18 cellular contexts compared by ENCODE assay signal in the genomic region with DNA sequence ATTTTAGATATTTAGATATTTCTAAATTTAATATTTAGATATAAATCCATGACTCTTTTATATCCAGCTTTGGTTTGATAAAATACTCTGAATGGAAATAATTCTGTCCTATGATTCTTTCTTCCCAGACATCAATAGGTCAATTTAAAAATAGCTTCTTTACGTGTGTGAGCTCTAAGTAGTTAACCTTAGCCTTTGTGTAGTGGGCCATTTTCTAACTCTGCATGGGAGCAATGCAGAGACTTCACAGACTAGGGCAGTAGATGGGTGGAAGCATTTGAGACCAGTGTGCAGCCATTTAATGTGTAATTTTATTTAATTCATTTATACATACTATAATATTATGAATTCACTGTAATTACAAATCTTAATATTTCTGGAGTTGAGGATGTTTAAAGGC.
"Had no signal": no experiment of that assay in that cellular context is flagged by ENCODE, and none has a peak within 500 bp of the region (broad histone marks: within the 10 kb centered on the region; RNA-seq: fewer than 3 reads in every experiment).

No MANE protein-coding gene starts in this region.

- H3K27ac ChIP-seq: gastrocnemius medialis, heart right ventricle, pancreas, stomach had no signal

- ATAC-seq: esophagus mucosa, gastrocnemius medialis, pancreas, right cardiac atrium had no signal

- H3K4me3 Mint-ChIP-seq: naive B cell had no signal

- H3K27me3 Mint-ChIP-seq: progenitor cell of endocrine pancreas had no signal

- H3K4me3 ChIP-seq: gastrocnemius medialis, heart right ventricle, pancreas, stomach had no signal

- DNase-seq: effector memory CD4-positive, alpha-beta T cell; gastrocnemius medialis; heart right ventricle; hypothalamus; kidney glomerular epithelial cell; mesendoderm; naive B cell; occipital lobe; pancreas; small intestine; stimulated activated CD4-positive, alpha-beta T cell treated with anti-CD3 and anti-CD28 coated beads, Interleukin-12 subunit alpha, Interleukin-12 subunit beta, amount 100 ng/mL, for 4 hours; stomach; substantia nigra; trophoblast cell had no signal

- H3K27me3 ChIP-seq: gastrocnemius medialis, heart right ventricle, pancreas, stomach had no signal

- H3K36me3 ChIP-seq: gastrocnemius medialis, heart right ventricle, pancreas, stomach had no signal

- H3K4me1 Mint-ChIP-seq: naive B cell had no signal

- H3K36me3 Mint-ChIP-seq: naive B cell had no signal

- H3K9me3 ChIP-seq: gastrocnemius medialis, heart right ventricle, pancreas, stomach had no signal

- H3K27ac Mint-ChIP-seq: naive B cell, progenitor cell of endocrine pancreas had no signal

- H3K9me3 Mint-ChIP-seq: naive B cell, neural crest cell had no signal

- H3K4me1 ChIP-seq: stomach had no signal
